In the genomic region with DNA sequence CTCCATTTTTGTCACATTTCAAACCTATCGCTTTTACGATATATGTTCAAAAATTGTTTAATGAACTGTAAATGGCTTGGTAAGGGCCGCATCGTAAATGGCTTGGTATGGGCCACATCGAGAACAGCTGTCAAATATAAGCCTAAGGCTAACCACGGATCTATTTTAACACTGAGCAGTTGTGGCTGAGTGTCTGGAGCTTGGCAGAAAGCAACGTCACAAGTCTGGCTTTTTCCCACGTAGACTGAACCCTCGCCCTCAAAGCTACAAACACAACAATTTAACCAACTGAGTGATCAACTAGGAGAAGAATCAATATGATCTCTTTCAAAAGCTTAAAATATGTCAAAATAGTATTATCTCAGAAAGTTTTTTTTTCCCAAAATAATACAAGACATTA, we compare ENCODE assay signal across 9 cellular contexts.
DNase-seq lines count a peak whose midpoint lies in the region; ATAC-seq lines count a peak whose summit lies in the region.
"Had no signal": no experiment of that assay in that cellular context is flagged by ENCODE, and none has a peak within 500 bp of the region (broad histone marks: within the 10 kb centered on the region; RNA-seq: fewer than 3 reads in every experiment).

No MANE protein-coding gene starts in this region.

- H3K27me3 Mint-ChIP-seq in naive thymus-derived CD8-positive, alpha-beta T cell, result peaks cover 0 to 7% (median 2%) of the 10 kb centered on the region in 5 donors

- DNase-seq in DMS53 (lab: John Stamatoyannopoulos, UW) (peak; percentile 52), LHCN-M2 (ENCODE audit: low read depth) (peak; percentile 69), amniotic epithelial cell (ENCODE audit: low read depth) (peak; percentile 25), germinal center (ENCODE audit: low spot score) (no peak), iPS-NIHi11 (ENCODE audit: low spot score) (no peak)
- DNase-seq in naive thymus-derived CD8-positive, alpha-beta T cell, result peak in 4 of 10 donors; percentile 15 to 31 (median 23)
- DNase-seq: substantia nigra had no signal

- POLR2A ChIA-PET in naive thymus-derived CD8-positive, alpha-beta T cell (lab: Charles Lee), result interaction anchor here (0.9 to 3.0 kb wide), 6 partner anchors 30 to 717 kb away, joined by 4 to 23 read pairs (median 9); a partner anchor contains a TSS

- ATAC-seq in naive thymus-derived CD8-positive, alpha-beta T cell, result no peak
- ATAC-seq in GM18867 (IDR thresholded peaks at IDR 0.05; ENCODE audit: unreplicated experiment) (no peak), HG03159 (IDR thresholded peaks at IDR 0.05; ENCODE audit: unreplicated experiment) (no peak)

- H3K4me1 Mint-ChIP-seq in naive thymus-derived CD8-positive, alpha-beta T cell, result peaks cover 3 to 23% (median 16%) of the 10 kb centered on the region in 4 donors

- no peaks in the 10 kb centered on the region for H3K36me3 Mint-ChIP-seq in naive thymus-derived CD8-positive, alpha-beta T cell

- H3K4me3 Mint-ChIP-seq in naive thymus-derived CD8-positive, alpha-beta T cell, result peak overlapping the region; percentile 90 to 98 (median 97)

- H3K9me3 Mint-ChIP-seq in naive thymus-derived CD8-positive, alpha-beta T cell, result peaks cover 0 to 10% (median 0%) of the 10 kb centered on the region in 9 donors

- peak overlapping the region in 9 of 10 donors; percentile 25 to 99 (median 87) for H3K27ac Mint-ChIP-seq in naive thymus-derived CD8-positive, alpha-beta T cell

Comparison
In these comparisons a context has a peak if more than half of its experiments do, and no peak if none do; other contexts are left out.
1. DNase-seq: peak in DMS53 (single experiment), LHCN-M2 (single experiment) and amniotic epithelial cell (single experiment); none in germinal center (single experiment) and iPS-NIHi11 (single experiment).